ENCODE assay signal across 1 cellular context in the genomic region with DNA sequence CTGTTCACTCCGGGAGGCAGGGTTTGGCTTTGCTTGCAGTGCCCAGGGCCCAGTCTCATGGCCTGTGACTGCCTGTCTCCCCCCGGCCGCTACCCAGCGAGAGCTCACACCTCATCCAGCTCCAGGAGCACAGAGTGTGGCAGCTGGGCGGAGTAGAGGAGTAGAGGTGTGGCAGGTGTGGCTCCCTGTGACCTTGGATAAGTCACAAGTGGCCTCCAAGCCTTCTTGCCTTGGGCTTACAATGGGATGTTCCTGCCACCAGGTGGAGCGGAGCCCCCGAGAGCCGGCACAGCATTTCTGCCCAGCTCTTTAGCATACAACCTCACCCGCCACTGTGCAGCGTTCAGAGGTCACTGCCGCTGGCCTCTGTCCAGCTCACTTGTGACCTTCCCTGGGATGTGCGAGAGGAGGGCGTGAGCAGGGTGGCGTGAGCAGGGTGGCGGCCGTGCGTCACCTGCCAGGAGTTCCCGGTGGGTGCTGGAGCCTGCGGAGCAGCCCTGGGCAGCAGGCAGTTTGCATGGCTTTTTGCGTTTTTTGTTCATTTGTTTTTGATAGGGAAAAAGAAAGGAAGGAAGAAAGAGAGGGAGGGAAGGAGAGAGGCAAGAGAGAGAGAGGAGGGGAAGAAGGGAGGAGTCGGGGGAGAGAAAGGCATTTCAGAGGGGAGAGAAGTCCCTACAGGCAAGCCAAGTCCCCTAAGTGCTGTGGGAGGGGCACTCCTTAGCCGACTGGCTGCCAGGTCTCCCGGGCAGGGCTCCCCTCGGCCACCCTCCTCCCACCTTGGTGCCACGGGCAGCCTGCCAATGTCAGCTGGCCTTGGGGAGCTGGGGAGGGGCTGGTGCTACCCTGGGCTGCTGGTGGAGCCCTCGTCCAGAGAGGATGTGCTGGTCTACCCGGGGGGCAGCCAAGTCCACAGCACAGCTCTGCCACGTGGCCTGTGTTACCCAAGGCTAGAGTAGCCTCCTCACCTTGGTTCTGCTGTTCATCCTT.
TF ChIP-seq lines count a peak whose summit lies in the region.

No MANE protein-coding gene starts in this region.

TF ChIP-seq in HepG2, 621 proteins besides CTCF, POLR2A, EP300 and RAD21 (continued from another document and continues in another):
- TF ChIP-seq, protein P1, sequence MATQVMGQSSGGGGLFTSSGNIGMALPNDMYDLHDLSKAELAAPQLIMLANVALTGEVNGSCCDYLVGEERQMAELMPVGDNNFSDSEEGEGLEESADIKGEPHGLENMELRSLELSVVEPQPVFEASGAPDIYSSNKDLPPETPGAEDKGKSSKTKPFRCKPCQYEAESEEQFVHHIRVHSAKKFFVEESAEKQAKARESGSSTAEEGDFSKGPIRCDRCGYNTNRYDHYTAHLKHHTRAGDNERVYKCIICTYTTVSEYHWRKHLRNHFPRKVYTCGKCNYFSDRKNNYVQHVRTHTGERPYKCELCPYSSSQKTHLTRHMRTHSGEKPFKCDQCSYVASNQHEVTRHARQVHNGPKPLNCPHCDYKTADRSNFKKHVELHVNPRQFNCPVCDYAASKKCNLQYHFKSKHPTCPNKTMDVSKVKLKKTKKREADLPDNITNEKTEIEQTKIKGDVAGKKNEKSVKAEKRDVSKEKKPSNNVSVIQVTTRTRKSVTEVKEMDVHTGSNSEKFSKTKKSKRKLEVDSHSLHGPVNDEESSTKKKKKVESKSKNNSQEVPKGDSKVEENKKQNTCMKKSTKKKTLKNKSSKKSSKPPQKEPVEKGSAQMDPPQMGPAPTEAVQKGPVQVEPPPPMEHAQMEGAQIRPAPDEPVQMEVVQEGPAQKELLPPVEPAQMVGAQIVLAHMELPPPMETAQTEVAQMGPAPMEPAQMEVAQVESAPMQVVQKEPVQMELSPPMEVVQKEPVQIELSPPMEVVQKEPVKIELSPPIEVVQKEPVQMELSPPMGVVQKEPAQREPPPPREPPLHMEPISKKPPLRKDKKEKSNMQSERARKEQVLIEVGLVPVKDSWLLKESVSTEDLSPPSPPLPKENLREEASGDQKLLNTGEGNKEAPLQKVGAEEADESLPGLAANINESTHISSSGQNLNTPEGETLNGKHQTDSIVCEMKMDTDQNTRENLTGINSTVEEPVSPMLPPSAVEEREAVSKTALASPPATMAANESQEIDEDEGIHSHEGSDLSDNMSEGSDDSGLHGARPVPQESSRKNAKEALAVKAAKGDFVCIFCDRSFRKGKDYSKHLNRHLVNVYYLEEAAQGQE (IDR thresholded peaks at IDR 0.05; ENCODE audit: borderline replicate concordance in 1 of 2, low read depth in 1 of 2, low read length in 2 of 2): peak in 1 of 2 experiments; percentile 7; a peak in 3 of 4 replicates
- TF ChIP-seq AHR (CRISPR knock-in tag; IDR thresholded peaks at IDR 0.05) (no peak), MYNN (CRISPR knock-in tag; IDR thresholded peaks at IDR 0.05; ENCODE audit: low read depth) (no peak), PRDM10 (CRISPR knock-in tag; IDR thresholded peaks at IDR 0.05; ENCODE audit: low read depth) (peak; percentile 75), ZNF343 (CRISPR knock-in tag; IDR thresholded peaks at IDR 0.05) (peak; percentile 88), TBX2 (CRISPR knock-in tag; IDR thresholded peaks at IDR 0.05; ENCODE audit: borderline replicate concordance) (peak; percentile 98), ZNF432 (CRISPR knock-in tag; IDR thresholded peaks at IDR 0.05; ENCODE audit: borderline replicate concordance) (0 out of 2 replicates have a peak, but pooled peaks have one; percentile 45), BHLHE40 (IDR thresholded peaks at IDR 0.05; ENCODE audit: low read length) (peak; percentile 91), SSRP1 (CRISPR knock-in tag; IDR thresholded peaks at IDR 0.05) (0 out of 2 replicates have a peak, but pooled peaks have one; percentile 9), SRSF9 (IDR thresholded peaks at IDR 0.05; ENCODE audit: borderline replicate concordance, insufficient read depth, low read depth, low read length, poor library complexity, severe bottlenecking) (no peak), ERF (CRISPR knock-in tag; IDR thresholded peaks at IDR 0.05) (no peak), RFX1 (IDR thresholded peaks at IDR 0.05) (no peak), FOXP4 (CRISPR knock-in tag; IDR thresholded peaks at IDR 0.05) (peak; percentile 68), HNRNPL (IDR thresholded peaks at IDR 0.05; ENCODE audit: low read depth, low read length) (peak; percentile 85), HNF4A (CRISPR knock-in tag; IDR thresholded peaks at IDR 0.05) (peak; percentile 93), NPAS2 (CRISPR knock-in tag; IDR thresholded peaks at IDR 0.05; ENCODE audit: borderline replicate concordance) (no peak), ZXDC (CRISPR knock-in tag; IDR thresholded peaks at IDR 0.05) (no peak), ZBTB8A (CRISPR knock-in tag; IDR thresholded peaks at IDR 0.05; ENCODE audit: borderline replicate concordance, low read depth) (no peak; the same call in 1 of the 2 replicates), TMF1 (CRISPR knock-in tag; IDR thresholded peaks at IDR 0.05; ENCODE audit: low read depth) (no peak), ZNF7 (CRISPR knock-in tag; IDR thresholded peaks at IDR 0.05) (no peak), PCBP1 (IDR thresholded peaks at IDR 0.05; ENCODE audit: borderline replicate concordance, low read depth, low read length) (no peak), GTF2F1 (IDR thresholded peaks at IDR 0.05; ENCODE audit: low read length) (no peak)
- TF ChIP-seq, protein P2, sequence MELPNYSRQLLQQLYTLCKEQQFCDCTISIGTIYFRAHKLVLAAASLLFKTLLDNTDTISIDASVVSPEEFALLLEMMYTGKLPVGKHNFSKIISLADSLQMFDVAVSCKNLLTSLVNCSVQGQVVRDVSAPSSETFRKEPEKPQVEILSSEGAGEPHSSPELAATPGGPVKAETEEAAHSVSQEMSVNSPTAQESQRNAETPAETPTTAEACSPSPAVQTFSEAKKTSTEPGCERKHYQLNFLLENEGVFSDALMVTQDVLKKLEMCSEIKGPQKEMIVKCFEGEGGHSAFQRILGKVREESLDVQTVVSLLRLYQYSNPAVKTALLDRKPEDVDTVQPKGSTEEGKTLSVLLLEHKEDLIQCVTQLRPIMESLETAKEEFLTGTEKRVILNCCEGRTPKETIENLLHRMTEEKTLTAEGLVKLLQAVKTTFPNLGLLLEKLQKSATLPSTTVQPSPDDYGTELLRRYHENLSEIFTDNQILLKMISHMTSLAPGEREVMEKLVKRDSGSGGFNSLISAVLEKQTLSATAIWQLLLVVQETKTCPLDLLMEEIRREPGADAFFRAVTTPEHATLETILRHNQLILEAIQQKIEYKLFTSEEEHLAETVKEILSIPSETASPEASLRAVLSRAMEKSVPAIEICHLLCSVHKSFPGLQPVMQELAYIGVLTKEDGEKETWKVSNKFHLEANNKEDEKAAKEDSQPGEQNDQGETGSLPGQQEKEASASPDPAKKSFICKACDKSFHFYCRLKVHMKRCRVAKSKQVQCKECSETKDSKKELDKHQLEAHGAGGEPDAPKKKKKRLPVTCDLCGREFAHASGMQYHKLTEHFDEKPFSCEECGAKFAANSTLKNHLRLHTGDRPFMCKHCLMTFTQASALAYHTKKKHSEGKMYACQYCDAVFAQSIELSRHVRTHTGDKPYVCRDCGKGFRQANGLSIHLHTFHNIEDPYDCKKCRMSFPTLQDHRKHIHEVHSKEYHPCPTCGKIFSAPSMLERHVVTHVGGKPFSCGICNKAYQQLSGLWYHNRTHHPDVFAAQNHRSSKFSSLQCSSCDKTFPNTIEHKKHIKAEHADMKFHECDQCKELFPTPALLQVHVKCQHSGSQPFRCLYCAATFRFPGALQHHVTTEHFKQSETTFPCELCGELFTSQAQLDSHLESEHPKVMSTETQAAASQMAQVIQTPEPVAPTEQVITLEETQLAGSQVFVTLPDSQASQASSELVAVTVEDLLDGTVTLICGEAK (IDR thresholded peaks at IDR 0.05): no peak
- TF ChIP-seq, protein P2 (CRISPR knock-in tag; IDR thresholded peaks at IDR 0.05): peak; percentile 28; the same call in 1 of the 2 replicates
- TF ChIP-seq, protein P3, sequence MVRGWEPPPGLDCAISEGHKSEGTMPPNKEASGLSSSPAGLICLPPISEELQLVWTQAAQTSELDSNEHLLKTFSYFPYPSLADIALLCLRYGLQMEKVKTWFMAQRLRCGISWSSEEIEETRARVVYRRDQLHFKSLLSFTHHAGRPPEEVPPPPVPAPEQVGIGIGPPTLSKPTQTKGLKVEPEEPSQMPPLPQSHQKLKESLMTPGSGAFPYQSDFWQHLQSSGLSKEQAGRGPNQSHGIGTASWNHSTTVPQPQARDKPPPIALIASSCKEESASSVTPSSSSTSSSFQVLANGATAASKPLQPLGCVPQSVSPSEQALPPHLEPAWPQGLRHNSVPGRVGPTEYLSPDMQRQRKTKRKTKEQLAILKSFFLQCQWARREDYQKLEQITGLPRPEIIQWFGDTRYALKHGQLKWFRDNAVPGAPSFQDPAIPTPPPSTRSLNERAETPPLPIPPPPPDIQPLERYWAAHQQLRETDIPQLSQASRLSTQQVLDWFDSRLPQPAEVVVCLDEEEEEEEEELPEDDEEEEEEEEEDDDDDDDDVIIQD (CRISPR knock-in tag; IDR thresholded peaks at IDR 0.05; ENCODE audit: low read depth): no peak
